Comparison of ENCODE assay signal across 1 cellular context in the genomic region with DNA sequence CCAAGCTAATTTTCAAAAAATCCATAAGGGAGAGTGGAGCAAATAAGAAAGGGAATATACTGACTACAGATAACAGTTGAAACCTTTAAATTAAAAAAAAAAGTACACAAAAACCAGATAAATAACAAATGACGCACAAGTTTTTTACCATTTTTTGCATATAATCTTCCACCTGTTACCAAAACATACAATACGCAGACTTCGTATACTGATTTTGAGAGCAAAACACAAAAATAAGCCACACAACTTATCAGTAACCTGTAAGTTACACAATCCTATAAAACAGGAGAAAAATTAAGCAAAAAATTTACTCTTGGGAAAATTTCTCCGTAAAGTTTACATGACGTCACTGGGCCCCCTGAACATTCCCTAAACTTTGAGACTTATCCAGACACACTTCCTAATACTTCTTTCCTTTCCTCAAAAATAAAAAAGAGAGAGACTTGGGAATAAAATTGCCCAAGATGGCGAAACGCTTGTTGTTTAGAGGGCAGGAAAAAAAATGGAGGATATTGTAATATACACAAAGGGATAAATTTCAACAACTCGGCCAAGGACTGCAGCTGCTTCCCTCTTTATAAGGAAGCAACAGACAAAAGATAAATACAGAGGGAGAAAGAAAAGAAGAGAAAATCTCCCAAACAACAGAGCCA.
A peak's percentile ranks its signal among the peaks of the same experiment; 100 is the strongest.
TF ChIP-seq lines count a peak whose summit lies in the region.

No MANE protein-coding gene starts in this region.

TF ChIP-seq in GM12878, 131 proteins besides CTCF, POLR2A, EP300 and RAD21 (continued from another document):
- TF ChIP-seq, protein P1, sequence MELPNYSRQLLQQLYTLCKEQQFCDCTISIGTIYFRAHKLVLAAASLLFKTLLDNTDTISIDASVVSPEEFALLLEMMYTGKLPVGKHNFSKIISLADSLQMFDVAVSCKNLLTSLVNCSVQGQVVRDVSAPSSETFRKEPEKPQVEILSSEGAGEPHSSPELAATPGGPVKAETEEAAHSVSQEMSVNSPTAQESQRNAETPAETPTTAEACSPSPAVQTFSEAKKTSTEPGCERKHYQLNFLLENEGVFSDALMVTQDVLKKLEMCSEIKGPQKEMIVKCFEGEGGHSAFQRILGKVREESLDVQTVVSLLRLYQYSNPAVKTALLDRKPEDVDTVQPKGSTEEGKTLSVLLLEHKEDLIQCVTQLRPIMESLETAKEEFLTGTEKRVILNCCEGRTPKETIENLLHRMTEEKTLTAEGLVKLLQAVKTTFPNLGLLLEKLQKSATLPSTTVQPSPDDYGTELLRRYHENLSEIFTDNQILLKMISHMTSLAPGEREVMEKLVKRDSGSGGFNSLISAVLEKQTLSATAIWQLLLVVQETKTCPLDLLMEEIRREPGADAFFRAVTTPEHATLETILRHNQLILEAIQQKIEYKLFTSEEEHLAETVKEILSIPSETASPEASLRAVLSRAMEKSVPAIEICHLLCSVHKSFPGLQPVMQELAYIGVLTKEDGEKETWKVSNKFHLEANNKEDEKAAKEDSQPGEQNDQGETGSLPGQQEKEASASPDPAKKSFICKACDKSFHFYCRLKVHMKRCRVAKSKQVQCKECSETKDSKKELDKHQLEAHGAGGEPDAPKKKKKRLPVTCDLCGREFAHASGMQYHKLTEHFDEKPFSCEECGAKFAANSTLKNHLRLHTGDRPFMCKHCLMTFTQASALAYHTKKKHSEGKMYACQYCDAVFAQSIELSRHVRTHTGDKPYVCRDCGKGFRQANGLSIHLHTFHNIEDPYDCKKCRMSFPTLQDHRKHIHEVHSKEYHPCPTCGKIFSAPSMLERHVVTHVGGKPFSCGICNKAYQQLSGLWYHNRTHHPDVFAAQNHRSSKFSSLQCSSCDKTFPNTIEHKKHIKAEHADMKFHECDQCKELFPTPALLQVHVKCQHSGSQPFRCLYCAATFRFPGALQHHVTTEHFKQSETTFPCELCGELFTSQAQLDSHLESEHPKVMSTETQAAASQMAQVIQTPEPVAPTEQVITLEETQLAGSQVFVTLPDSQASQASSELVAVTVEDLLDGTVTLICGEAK (IDR thresholded peaks at IDR 0.05; ENCODE audit: borderline replicate concordance), result peak; percentile 41; the same call in 1 of the 2 replicates
- TF ChIP-seq ATF7 (IDR thresholded peaks at IDR 0.05; ENCODE audit: low read depth) (peak; percentile 92), PML (IDR thresholded peaks at IDR 0.05; ENCODE audit: low read length) (peak; percentile 23; the same call in 1 of the 2 replicates), KLF5 (IDR thresholded peaks at IDR 0.05; ENCODE audit: partially characterized antibody) (no peak), JUND (IDR thresholded peaks at IDR 0.05; ENCODE audit: low read depth, low read length) (no peak), YY1 (IDR thresholded peaks at IDR 0.05; ENCODE audit: low read depth, low read length) (peak; percentile 71; the same call in 1 of the 2 replicates), PAX8 (IDR thresholded peaks at IDR 0.05) (0 out of 2 replicates have a peak, but pooled peaks have one; percentile 77), IKZF2 (IDR thresholded peaks at IDR 0.05) (peak in 1 of 2 experiments; percentile 5; a peak in 1 of 4 replicates), NFIC (IDR thresholded peaks at IDR 0.05; ENCODE audit: low read depth, low read length) (peak; percentile 18; the same call in 1 of the 2 replicates)
TF ChIP-seq in GM12878: peak in this region for 8.
